Comparison of ENCODE assay signal across 28 cellular contexts in the genomic region with DNA sequence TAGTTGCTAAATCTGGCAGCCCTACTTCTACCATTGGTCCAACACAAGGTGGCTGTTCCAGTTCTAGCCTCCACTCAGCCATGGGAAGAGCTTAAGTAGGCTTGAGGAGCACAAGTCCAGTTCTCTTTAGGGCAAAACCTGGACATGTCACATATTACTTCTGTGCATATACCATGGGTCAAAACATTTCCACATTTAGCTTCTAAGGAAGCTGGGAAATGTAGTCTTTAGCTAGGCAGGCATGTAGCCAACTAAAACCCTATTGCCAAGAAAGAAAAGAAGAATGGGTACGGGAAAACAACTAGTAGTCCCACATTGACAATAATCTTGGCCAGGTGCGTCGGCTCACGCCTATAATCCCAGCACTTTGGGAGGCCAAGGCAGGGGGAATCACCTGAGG.
"Had no signal": no experiment of that assay in that cellular context is flagged by ENCODE, and none has a peak within 500 bp of the region (broad histone marks: within the 10 kb centered on the region; RNA-seq: fewer than 3 reads in every experiment).

No MANE protein-coding gene starts in this region.

- H3K36me3 Mint-ChIP-seq: naive thymus-derived CD8-positive, alpha-beta T cell; stimulated activated effector memory CD8-positive, alpha-beta T cell treated with anti-CD3 and anti-CD28 coated beads, Interleukin-12 subunit alpha, Interleukin-12 subunit beta, amount 100 ng/mL, for 72 hours had no signal

- DNase-seq: hippocampal formation; immature natural killer cell; kidney; left ventricle myocardium inferior; mesendoderm; naive thymus-derived CD8-positive, alpha-beta T cell; nucleus accumbens; pancreas; posterior cingulate gyrus; retina; right cardiac atrium; sigmoid colon; small intestine; spleen; stimulated activated CD4-positive, alpha-beta T cell treated with anti-CD3 and anti-CD28 coated beads, Interleukin-4, amount 100 ng/mL, for 24 hours; stimulated activated naive CD4-positive, alpha-beta T cell treated with Interleukin-2 at 50 U/mL for 16 hours; stimulated activated naive CD8-positive, alpha-beta T cell treated with anti-CD3 and anti-CD28 coated beads, Interleukin-15, amount 100 ng/mL, for 72 hours; substantia nigra; trophoblast cell; upper lobe of right lung had no signal

- H3K9me3 ChIP-seq: pancreas, prostate gland, upper lobe of right lung had no signal

- H3K36me3 ChIP-seq: left ventricle myocardium inferior, pancreas, prostate gland, sigmoid colon, upper lobe of right lung had no signal

- H3K4me3 Mint-ChIP-seq: immature natural killer cell; mesothelial cell of epicardium; naive thymus-derived CD8-positive, alpha-beta T cell; nephron; neural crest cell; stimulated activated effector memory CD8-positive, alpha-beta T cell treated with anti-CD3 and anti-CD28 coated beads, Interleukin-12 subunit alpha, Interleukin-12 subunit beta, amount 100 ng/mL, for 72 hours; stimulated activated naive CD8-positive, alpha-beta T cell treated with anti-CD3 and anti-CD28 coated beads, Interleukin-15, amount 100 ng/mL, for 72 hours had no signal

- H3K27ac Mint-ChIP-seq: immature natural killer cell; mesothelial cell of epicardium; naive thymus-derived CD8-positive, alpha-beta T cell; nephron; stimulated activated effector memory CD8-positive, alpha-beta T cell treated with anti-CD3 and anti-CD28 coated beads, Interleukin-12 subunit alpha, Interleukin-12 subunit beta, amount 100 ng/mL, for 72 hours; stimulated activated naive CD8-positive, alpha-beta T cell treated with anti-CD3 and anti-CD28 coated beads, Interleukin-15, amount 100 ng/mL, for 72 hours had no signal

- H3K4me3 ChIP-seq: left ventricle myocardium inferior, lung, pancreas, prostate gland, sigmoid colon, spleen, upper lobe of right lung had no signal

- ATAC-seq: naive thymus-derived CD8-positive, alpha-beta T cell; pancreas; right cardiac atrium; stimulated activated effector memory CD8-positive, alpha-beta T cell treated with anti-CD3 and anti-CD28 coated beads, Interleukin-12 subunit alpha, Interleukin-12 subunit beta, amount 100 ng/mL, for 72 hours; stimulated activated naive CD8-positive, alpha-beta T cell treated with anti-CD3 and anti-CD28 coated beads, Interleukin-15, amount 100 ng/mL, for 72 hours; upper lobe of right lung had no signal

- H3K9me3 Mint-ChIP-seq: immature natural killer cell; stimulated activated effector memory CD8-positive, alpha-beta T cell treated with anti-CD3 and anti-CD28 coated beads, Interleukin-12 subunit alpha, Interleukin-12 subunit beta, amount 100 ng/mL, for 72 hours had no signal

- H3K4me1 Mint-ChIP-seq: immature natural killer cell; mesothelial cell of epicardium; neural crest cell; stimulated activated effector memory CD8-positive, alpha-beta T cell treated with anti-CD3 and anti-CD28 coated beads, Interleukin-12 subunit alpha, Interleukin-12 subunit beta, amount 100 ng/mL, for 72 hours; stimulated activated naive CD8-positive, alpha-beta T cell treated with anti-CD3 and anti-CD28 coated beads, Interleukin-15, amount 100 ng/mL, for 72 hours had no signal

- FAIRE-seq: islet of Langerhans, kidney, pancreas, small intestine, urothelium cell line had no signal

- H3K4me1 ChIP-seq: left ventricle myocardium inferior, pancreas, prostate gland, spleen, upper lobe of right lung had no signal

- H3K27me3 ChIP-seq: pancreas, sigmoid colon, spleen, upper lobe of right lung had no signal

- H3K27ac ChIP-seq: left ventricle myocardium inferior, pancreas, prostate gland, sigmoid colon, spleen, upper lobe of right lung had no signal
